ENCODE assay signal across 8 cellular contexts in genomic region chr16:30923554-30924085, GRCh38. TPM values are rescaled to one million over a fixed set of nuclear protein-coding genes. Genes with fewer than 3 reads are reported as not detected.
A peak's percentile ranks its signal among the peaks of the same experiment; 100 is the strongest.
DNase-seq lines count a peak whose midpoint lies in the region; TF ChIP-seq lines count a peak whose summit lies in the region.

FBXL19 (plus strand) TSS chr16:30923572; CDS start chr16:30925755, 2,183 bp downstream.

- TF ChIP-seq CTCF in epithelial cell of esophagus (IDR thresholded peaks at IDR 0.05; ENCODE audit: insufficient read depth, low read depth, low read length, missing control alignments) (no peak), neural cell (IDR thresholded peaks at IDR 0.05; ENCODE audit: poor library complexity, severe bottlenecking) (no peak)

- no peak for TF ChIP-seq EP300 in neural cell (conservative IDR thresholded peaks at IDR 0.05; ENCODE audit: poor library complexity, severe bottlenecking)

- no peak within 1 kb of the TSS for H2AFZ ChIP-seq in neural cell (ENCODE audit: low read depth, low read length)

- H3K79me2 ChIP-seq in neural cell (replicated peaks; ENCODE audit: insufficient read depth, low read length): peaks cover 11% of the 10 kb centered on the region

- no peak for TF ChIP-seq RAD21 in neural cell (conservative IDR thresholded peaks at IDR 0.05)

- no peaks in the 10 kb centered on the region for H3K9me3 ChIP-seq in neural cell (ENCODE audit: low read length)

- H3K4me3 ChIP-seq in epithelial cell of esophagus (ENCODE audit: low read length) (peak within 1 kb of the TSS; percentile 74), neural cell (ENCODE audit: low read length) (peak within 1 kb of the TSS; percentile 87)

- H3K4me2 ChIP-seq in neural cell (ENCODE audit: low read length): peak within 1 kb of the TSS; percentile 91

- DNase-seq in DMS53 (lab: John Stamatoyannopoulos, UW) (peak; percentile 45), DMS53 treated with DMSO at 0.1 percent for 48 hours (lab: John Stamatoyannopoulos, UW; ENCODE audit: unreplicated experiment) (no peak), SK-MEL-5 (ENCODE audit: low read depth, low spot score) (no peak), epithelial cell of esophagus (ENCODE audit: low read depth) (no peak), NCI-H187 treated with DMSO at 0.1 percent for 48 hours (lab: John Stamatoyannopoulos, UW) (no peak), NCI-H774 (lab: John Stamatoyannopoulos, UW) (no peak), SIG-M5 (lab: John Stamatoyannopoulos, UW) (no peak)

- no peaks in the 10 kb centered on the region for H4K20me1 ChIP-seq in neural cell (ENCODE audit: insufficient read depth)

- H3K36me3 ChIP-seq in neural cell (ENCODE audit: insufficient read depth, low read length): no peaks in the 10 kb centered on the region

- peak within 1 kb of the TSS; percentile 95 for H3K27ac ChIP-seq in neural cell (ENCODE audit: low read length)

- H3K9ac ChIP-seq in neural cell (ENCODE audit: low read length): peak within 1 kb of the TSS; percentile 88

- no peaks in the 10 kb centered on the region for H3F3A ChIP-seq in neural cell (ENCODE audit: insufficient read depth, low read length, poor library complexity, severe bottlenecking)

- H3K27me3 ChIP-seq in neural cell (ENCODE audit: insufficient read depth, low read depth, low read length): no peaks in the 10 kb centered on the region

- H3K9me2 ChIP-seq in neural cell (ENCODE audit: insufficient read depth, low read length): no peaks in the 10 kb centered on the region

- in situ Hi-C loops in SK-MEL-5 (cut with HindIII; ENCODE audit: low pct_unique_long_range_greater_than_20kb, low sequenced_read_pairs): no loop called here

TF ChIP-seq in neural cell, 6 proteins besides CTCF, POLR2A, EP300 and RAD21:
- TF ChIP-seq POLR2AphosphoS5 (IDR thresholded peaks at IDR 0.05): peak; percentile 53
- TF ChIP-seq SMC3 (conservative IDR thresholded peaks at IDR 0.05; ENCODE audit: poor library complexity): no peak

RNA-seq across cellular contexts. Expression of gene FBXL19, which starts in this region (rescaled TPM):
- total RNA-seq in SK-MEL-5 (2014; rRNA removed; shearing (Covaris generic)): 20.8 and 22.0 TPM in 2 replicates
- polyA plus RNA-seq in SK-MEL-5 (2015; cell fraction: cytosol; rRNA removed): 22.3 and 25.6 TPM in 2 replicates
- polyA plus RNA-seq in SK-MEL-5 (2015; cell fraction: nucleus; rRNA removed): 19.7 and 20.1 TPM in 2 replicates
- polyA plus RNA-seq in neural cell: 99.6 and 124 TPM in 2 replicates
- polyA minus RNA-seq in neural cell: 122 and 157 TPM in 2 replicates
